ENCODE assay signal across 20 cellular contexts in genomic region chr9:16719921-16720320, GRCh38.
"Had no signal": no experiment of that assay in that cellular context is flagged by ENCODE, and none has a peak within 500 bp of the region (broad histone marks: within the 10 kb centered on the region; RNA-seq: fewer than 3 reads in every experiment).

No MANE protein-coding gene starts in this region.

- H3K27ac ChIP-seq: breast epithelium, pancreas, WERI-Rb-1 had no signal

- H3K9me3 Mint-ChIP-seq: activated CD8-positive, alpha-beta T cell treated with anti-CD3 and anti-CD28 coated beads for 36 hours; activated T-cell treated with anti-CD3 and anti-CD28 coated beads, Interleukin-2, amount 50 U/mL, for 72 hours; effector memory CD8-positive, alpha-beta T cell; neural crest cell had no signal

- H3K36me3 ChIP-seq: breast epithelium, heart left ventricle, pancreas, thoracic aorta, WERI-Rb-1 had no signal

- H3K36me3 Mint-ChIP-seq: activated naive CD8-positive, alpha-beta T cell had no signal

- H3K4me1 ChIP-seq: breast epithelium, pancreas had no signal

- H3K27me3 Mint-ChIP-seq: effector memory CD8-positive, alpha-beta T cell; T-helper 17 cell had no signal

- FAIRE-seq: frontal cortex had no signal

- ATAC-seq: activated CD4-positive, alpha-beta T cell treated with anti-CD3 and anti-CD28 coated beads for 36 hours; activated CD8-positive, alpha-beta T cell treated with anti-CD3 and anti-CD28 coated beads for 36 hours; activated T-cell treated with anti-CD3 and anti-CD28 coated beads, Interleukin-2, amount 50 U/mL, for 72 hours; effector memory CD8-positive, alpha-beta T cell; heart left ventricle; left colon; pancreas; T-helper 17 cell had no signal

- H3K9me3 ChIP-seq: breast epithelium, heart left ventricle, pancreas, thoracic aorta had no signal

- DNase-seq: activated CD4-positive, alpha-beta T cell treated with anti-CD3 and anti-CD28 coated beads for 36 hours; activated CD8-positive, alpha-beta T cell treated with anti-CD3 and anti-CD28 coated beads for 36 hours; activated gamma-delta T cell treated with Interleukin-2 at 50 U/mL for 16 hours; activated T-cell treated with anti-CD3 and anti-CD28 coated beads, Interleukin-2, amount 50 U/mL, for 72 hours; cerebellar nuclear complex; effector memory CD8-positive, alpha-beta T cell; heart left ventricle; left colon; midbrain; pancreas; stimulated activated CD4-positive, alpha-beta T cell treated with anti-CD3 and anti-CD28 coated beads, Interleukin-12 subunit alpha, Interleukin-12 subunit beta, amount 100 ng/mL, for 4 hours; stimulated activated CD4-positive, alpha-beta T cell treated with anti-CD3 and anti-CD28 coated beads, Interleukin-2, amount 100 ng/mL, for 24 hours; T-helper 17 cell; WERI-Rb-1 had no signal

- H3K4me3 Mint-ChIP-seq: activated CD4-positive, alpha-beta T cell treated with anti-CD3 and anti-CD28 coated beads for 36 hours; activated CD8-positive, alpha-beta T cell treated with anti-CD3 and anti-CD28 coated beads for 36 hours; activated naive CD8-positive, alpha-beta T cell; activated T-cell treated with anti-CD3 and anti-CD28 coated beads, Interleukin-2, amount 50 U/mL, for 72 hours; effector memory CD8-positive, alpha-beta T cell; neural crest cell; T-helper 17 cell had no signal

- H3K27ac Mint-ChIP-seq: activated CD4-positive, alpha-beta T cell treated with anti-CD3 and anti-CD28 coated beads for 36 hours; activated CD8-positive, alpha-beta T cell treated with anti-CD3 and anti-CD28 coated beads for 36 hours; activated naive CD8-positive, alpha-beta T cell; activated T-cell treated with anti-CD3 and anti-CD28 coated beads, Interleukin-2, amount 50 U/mL, for 72 hours; T-helper 17 cell had no signal

- H3K4me1 Mint-ChIP-seq: activated CD4-positive, alpha-beta T cell treated with anti-CD3 and anti-CD28 coated beads for 36 hours; neural crest cell; T-helper 17 cell had no signal

- H3K4me3 ChIP-seq: breast epithelium, heart left ventricle, lung, pancreas, thoracic aorta had no signal
